ENCODE assay signal across 17 cellular contexts in genomic region chr18:74128114-74128513, GRCh38. TPM values are rescaled to one million over a fixed set of nuclear protein-coding genes. Genes with fewer than 3 reads are reported as not detected.
"Had no signal": no experiment of that assay in that cellular context is flagged by ENCODE, and none has a peak within 500 bp of the region (broad histone marks: within the 10 kb centered on the region; RNA-seq: fewer than 3 reads in every experiment).

No MANE protein-coding gene starts in this region.

- H3K4me3 ChIP-seq: adrenal gland, left ventricle myocardium inferior, spleen, tibial nerve, uterus had no signal

- H3K27ac ChIP-seq: adrenal gland, left ventricle myocardium inferior, parathyroid adenoma, spleen, uterus had no signal

- ATAC-seq: activated naive CD4-positive, alpha-beta T cell treated with anti-CD3 and anti-CD28 coated beads, Interleukin-2, amount 50 U/mL, for 72 hours; effector memory CD8-positive, alpha-beta T cell; stimulated activated naive B cell treated with anti-CD40 and anti-IgM and Interleukin-4, amounts not matched to agents 10 μg/mL and 1 μg/mL and 100 μg/mL, for 72 hours had no signal

- H3K4me1 ChIP-seq: adrenal gland, parathyroid adenoma, spleen, tibial nerve, uterus had no signal

- H3K9me3 ChIP-seq: adrenal gland, left ventricle myocardium inferior, spleen, tibial nerve, uterus had no signal

- H3K27me3 ChIP-seq: adrenal gland, spleen, tibial nerve, uterus had no signal

- DNase-seq: activated CD4-positive, alpha-beta T cell treated with anti-CD3 and anti-CD28 coated beads, Interleukin-2, amount 50 U/mL, for 4 hours; activated gamma-delta T cell; adrenal gland; dermis blood vessel endothelial cell; effector memory CD8-positive, alpha-beta T cell; glutamatergic neuron; kidney; left ventricle myocardium inferior; mammary epithelial cell; retina; spleen; stimulated activated CD4-positive, alpha-beta T cell treated with anti-CD3 and anti-CD28 coated beads, Interleukin-4, amount 100 ng/mL, for 4 hours; stimulated activated naive B cell treated with anti-CD40 and anti-IgM and Interleukin-4, amounts not matched to agents 10 μg/mL and 1 μg/mL and 100 μg/mL, for 72 hours; uterus had no signal

- H3K9ac ChIP-seq: parathyroid adenoma had no signal

- H2AFZ ChIP-seq: parathyroid adenoma had no signal

- H3K36me3 ChIP-seq: adrenal gland, left ventricle myocardium inferior, spleen, tibial nerve, uterus had no signal

RNA-seq across cellular contexts. Expression of gene FBXO15, which starts 19.5 kb away (rescaled TPM):
- total RNA-seq: left ventricle myocardium inferior had no signal
